ENCODE assay signal across 24 cellular contexts in genomic region chr2:217475101-217475500, GRCh38.
"Had no signal": no experiment of that assay in that cellular context is flagged by ENCODE, and none has a peak within 500 bp of the region (broad histone marks: within the 10 kb centered on the region; RNA-seq: fewer than 3 reads in every experiment).

No MANE protein-coding gene starts in this region.

- ATAC-seq: natural killer cell; pancreas; right cardiac atrium; stimulated activated effector memory CD8-positive, alpha-beta T cell treated with anti-CD3 and anti-CD28 coated beads, Interleukin-12 subunit alpha, Interleukin-12 subunit beta, amount 100 ng/mL, for 72 hours had no signal

- H3K36me3 ChIP-seq: left ventricle myocardium inferior, pancreas, prostate gland, sigmoid colon, spleen, suprapubic skin, thoracic aorta, uterus had no signal

- H3K27me3 Mint-ChIP-seq: stimulated activated naive CD8-positive, alpha-beta T cell treated with anti-CD3 and anti-CD28 coated beads, Interleukin-15, Interleukin-2, amounts not matched to agents 100 ng/mL and 50 ng/mL, for 24 hours had no signal

- H3K36me3 Mint-ChIP-seq: mesothelial cell of epicardium; natural killer cell; stimulated activated effector memory CD8-positive, alpha-beta T cell treated with anti-CD3 and anti-CD28 coated beads, Interleukin-12 subunit alpha, Interleukin-12 subunit beta, amount 100 ng/mL, for 72 hours; type B pancreatic cell had no signal

- H3K27ac ChIP-seq: left ventricle myocardium inferior, pancreas, prostate gland, sigmoid colon, suprapubic skin, thoracic aorta, tibial nerve, uterus had no signal

- DNase-seq: islet precursor cell; left ventricle myocardium inferior; mesendoderm; naive B cell; natural killer cell; pancreas; posterior cingulate gyrus; retina; right cardiac atrium; sigmoid colon; small intestine; spleen; stimulated activated CD4-positive, alpha-beta T cell treated with anti-CD3 and anti-CD28 coated beads, Interleukin-4, amount 100 ng/mL, for 24 hours; stimulated activated naive CD4-positive, alpha-beta T cell; uterus had no signal

- H3K4me3 ChIP-seq: left ventricle myocardium inferior, lung, pancreas, prostate gland, sigmoid colon, spleen, suprapubic skin, thoracic aorta, tibial nerve, uterus had no signal

- H3K4me3 Mint-ChIP-seq: mesothelial cell of epicardium; naive B cell; natural killer cell; stimulated activated effector memory CD8-positive, alpha-beta T cell treated with anti-CD3 and anti-CD28 coated beads, Interleukin-12 subunit alpha, Interleukin-12 subunit beta, amount 100 ng/mL, for 72 hours; stimulated activated naive CD8-positive, alpha-beta T cell treated with anti-CD3 and anti-CD28 coated beads, Interleukin-15, Interleukin-2, amounts not matched to agents 100 ng/mL and 50 ng/mL, for 24 hours; type B pancreatic cell had no signal

- FAIRE-seq: pancreas, small intestine had no signal

- H3K4me1 Mint-ChIP-seq: naive B cell; stimulated activated effector memory CD8-positive, alpha-beta T cell treated with anti-CD3 and anti-CD28 coated beads, Interleukin-12 subunit alpha, Interleukin-12 subunit beta, amount 100 ng/mL, for 72 hours had no signal

- H3K9me3 ChIP-seq: left ventricle myocardium inferior, pancreas, prostate gland, sigmoid colon, spleen, suprapubic skin, thoracic aorta, tibial nerve, uterus had no signal

- H3K9me3 Mint-ChIP-seq: mesothelial cell of epicardium; natural killer cell; stimulated activated effector memory CD8-positive, alpha-beta T cell treated with anti-CD3 and anti-CD28 coated beads, Interleukin-12 subunit alpha, Interleukin-12 subunit beta, amount 100 ng/mL, for 72 hours; stimulated activated naive CD8-positive, alpha-beta T cell treated with anti-CD3 and anti-CD28 coated beads, Interleukin-15, Interleukin-2, amounts not matched to agents 100 ng/mL and 50 ng/mL, for 24 hours had no signal

- H3K4me1 ChIP-seq: pancreas, sigmoid colon, suprapubic skin, tibial nerve, uterus had no signal

- H3K27ac Mint-ChIP-seq: mesothelial cell of epicardium; naive B cell; natural killer cell; stimulated activated effector memory CD8-positive, alpha-beta T cell treated with anti-CD3 and anti-CD28 coated beads, Interleukin-12 subunit alpha, Interleukin-12 subunit beta, amount 100 ng/mL, for 72 hours; stimulated activated naive CD8-positive, alpha-beta T cell treated with anti-CD3 and anti-CD28 coated beads, Interleukin-15, Interleukin-2, amounts not matched to agents 100 ng/mL and 50 ng/mL, for 24 hours; type B pancreatic cell had no signal

- H3K27me3 ChIP-seq: pancreas, sigmoid colon, spleen, suprapubic skin, tibial nerve, uterus had no signal
